In genomic region chr15:45378913-45379262, GRCh38 we compare ENCODE assay signal across 9 cellular contexts. TPM values are rescaled to one million over a fixed set of nuclear protein-coding genes. Genes with fewer than 3 reads are reported as not detected.
DNase-seq lines count a peak whose midpoint lies in the region; ATAC-seq and TF ChIP-seq lines count a peak whose summit lies in the region.
"Had no signal": no experiment of that assay in that cellular context is flagged by ENCODE, and none has a peak within 500 bp of the region (broad histone marks: within the 10 kb centered on the region; RNA-seq: fewer than 3 reads in every experiment).

No MANE protein-coding gene starts in this region.

- peak overlapping the region; percentile 27; the same call in 1 of the 2 replicates for H3K27ac ChIP-seq in SU-DHL-6 (ENCODE audit: low read depth, low read length)
- H3K27ac ChIP-seq in left ventricle myocardium inferior (replicated peaks) = peak overlapping the region; percentile 88
- H3K27ac ChIP-seq in prostate gland = peak overlapping the region in 1 of 2 donors; percentile 48

- H3K36me3 ChIP-seq in SU-DHL-6 (ENCODE audit: low read length) = no peaks in the 10 kb centered on the region
- H3K36me3 ChIP-seq in left ventricle myocardium inferior = peaks cover 8% of the 10 kb centered on the region
- no peaks in the 10 kb centered on the region for H3K36me3 ChIP-seq in prostate gland

- H3K4me2 ChIP-seq in SU-DHL-6 (ENCODE audit: low read depth, low read length, poor library complexity, severe bottlenecking) = peak overlapping the region; percentile 64

- H3K9me3 ChIP-seq in SU-DHL-6 (ENCODE audit: insufficient read depth, low read length) = no peaks in the 10 kb centered on the region
- H3K9me3 ChIP-seq in left ventricle myocardium inferior (replicated peaks) = no peaks in the 10 kb centered on the region
- no peaks in the 10 kb centered on the region for H3K9me3 ChIP-seq in prostate gland

- H4K20me1 ChIP-seq in SU-DHL-6 (ENCODE audit: low read depth, low read length) = no peaks in the 10 kb centered on the region

- H3K9me2 ChIP-seq in SU-DHL-6 (replicated peaks; ENCODE audit: insufficient read depth, low read length) = no peaks in the 10 kb centered on the region

- H3K27me3 ChIP-seq in SU-DHL-6 (ENCODE audit: low read length) = no peaks in the 10 kb centered on the region
- H3K27me3 ChIP-seq in left ventricle myocardium inferior (ENCODE audit: low read depth) = no peaks in the 10 kb centered on the region
- H3K27me3 ChIP-seq in prostate gland (replicated peaks; ENCODE audit: insufficient read depth) = no peaks in the 10 kb centered on the region

- H3K4me3 ChIP-seq in SU-DHL-6 (ENCODE audit: insufficient read depth, low read length, poor library complexity, severe bottlenecking) (peak overlapping the region; percentile 52), left ventricle myocardium inferior (peak overlapping the region; percentile 80), prostate gland (peak overlapping the region; percentile 43 to 45)

- 0 out of 2 replicates have a peak, but pooled peaks cover 6% of the 10 kb centered on the region for H3F3A ChIP-seq in SU-DHL-6 (ENCODE audit: insufficient read depth)

- H3K9ac ChIP-seq in SU-DHL-6 (ENCODE audit: low read length) = peak overlapping the region; percentile 53

- in situ Hi-C loops in G401 (cut with HindIII; ENCODE audit: low sequenced_read_pairs) = no loop called here

- no peaks in the 10 kb centered on the region for H3K79me2 ChIP-seq in SU-DHL-6 (ENCODE audit: insufficient read depth, low read length)

- peak; percentile 93 for DNase-seq in G401 (ENCODE audit: low spot score)
- DNase-seq in left ventricle myocardium inferior = no peak
- DNase-seq in prostate gland (ENCODE audit: low spot score) = no peak
- DNase-seq in SIG-M5 (lab: John Stamatoyannopoulos, UW) = no peak
- DNase-seq in RKO (ENCODE audit: low spot score) = no peak
- no peak for DNase-seq in stimulated activated CD4-positive, alpha-beta T cell treated with anti-CD3 and anti-CD28 coated beads, Interleukin-2, amount 100 ng/mL, for 48 hours
- DNase-seq: KG1 had no signal

- TF ChIP-seq CTCF in SU-DHL-6 (IDR thresholded peaks at IDR 0.05; ENCODE audit: insufficient read depth, low read length, poor library complexity, severe bottlenecking) = no peak
- TF ChIP-seq CTCF in left ventricle myocardium inferior (IDR thresholded peaks at IDR 0.05; ENCODE audit: borderline replicate concordance) = no peak
- TF ChIP-seq CTCF in prostate gland (IDR thresholded peaks at IDR 0.05) = no peak

- ATAC-seq in GM21381 (IDR thresholded peaks at IDR 0.05; ENCODE audit: unreplicated experiment) = no peak

- peaks cover 51% of the 10 kb centered on the region for H3K4me1 ChIP-seq in left ventricle myocardium inferior
- no peaks in the 10 kb centered on the region for H3K4me1 ChIP-seq in prostate gland (replicated peaks)

- H2AFZ ChIP-seq in SU-DHL-6 (ENCODE audit: low read depth, low read length, severe bottlenecking) = peak overlapping the region; percentile 89

- no peak for TF ChIP-seq POLR2A in prostate gland (IDR thresholded peaks at IDR 0.05)

- 35% methylated on average over 11 of the region's 11 CpGs for WGBS in prostate gland

- intact Hi-C loops in left ventricle myocardium inferior (cut with micrococcal nuclease) (no loop called here), prostate gland (cut with DNase I) (loop anchor here (2.0 to 10.0 kb wide), 3 partner anchors 24 to 214 kb away; a partner anchor contains a TSS)

RNA-seq across cellular contexts. Expression of gene GATM, which starts 0.5 kb away (rescaled TPM):
- total RNA-seq in G401 (2014; rRNA removed; shearing (Covaris generic)) = 26.7 and 32.5 TPM in 2 replicates
- 9.3 TPM for total RNA-seq in left ventricle myocardium inferior
- total RNA-seq in prostate gland = 100 to 1,000 TPM in 1 of 2 donors, 10 to 100 TPM in 1; 12.9 to 254 TPM
